ENCODE assay signal across 8 cellular contexts in the genomic region with DNA sequence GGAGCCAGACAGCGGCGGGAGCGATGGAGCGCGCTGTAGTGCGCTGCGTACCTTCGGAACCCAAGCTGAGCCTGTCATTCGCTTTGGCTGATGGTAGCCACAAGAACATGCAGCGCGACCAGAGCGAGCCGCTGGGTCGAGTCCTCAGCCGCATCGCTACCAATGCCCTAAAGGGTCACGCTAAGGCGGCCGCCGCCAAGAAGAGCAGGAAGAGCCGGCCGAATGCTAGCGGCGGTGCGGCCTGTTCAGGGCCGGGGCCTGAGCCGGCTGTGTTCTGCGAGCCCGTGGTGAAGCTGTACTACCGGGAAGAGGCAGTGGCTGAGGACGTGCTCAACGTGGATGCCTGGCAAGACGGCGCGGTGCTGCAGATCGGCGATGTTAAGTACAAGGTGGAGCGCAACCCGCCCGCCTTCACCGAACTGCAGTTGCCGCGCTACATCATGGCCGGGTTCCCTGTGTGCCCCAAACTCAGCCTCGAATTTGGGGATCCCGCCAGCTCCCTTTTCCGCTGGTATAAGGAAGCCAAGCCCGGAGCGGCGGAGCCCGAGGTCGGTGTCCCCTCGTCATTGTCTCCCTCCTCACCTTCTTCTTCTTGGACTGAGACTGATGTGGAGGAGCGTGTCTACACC. TPM values are rescaled to one million over a fixed set of nuclear protein-coding genes. Genes with fewer than 3 reads are reported as not detected.
DNase-seq lines count a peak whose midpoint lies in the region; ATAC-seq, FAIRE-seq and TF ChIP-seq lines count a peak whose summit lies in the region.

No MANE protein-coding gene starts in this region.

- no peak for TF ChIP-seq RAD21 in K562 (CRISPR knock-in tag; conservative IDR thresholded peaks at IDR 0.05 in 1 of 2, IDR thresholded peaks at IDR 0.05 in 1 of 2)

- H3K27me3 ChIP-seq in K562 (ENCODE audit: control insufficient read depth in 2 of 2, insufficient read depth in 2 of 2, low read length in 2 of 2) (no peaks in the 10 kb centered on the region), keratinocyte (ENCODE audit: control insufficient read depth, extremely low read depth, insufficient read depth, low read length) (no peaks in the 10 kb centered on the region)

- TF ChIP-seq CTCF in RWPE1 (conservative IDR thresholded peaks at IDR 0.05; ENCODE audit: low read depth), result no peak
- TF ChIP-seq CTCF in K562 (IDR thresholded peaks at IDR 0.05 in 2 of 3, conservative IDR thresholded peaks at IDR 0.05 in 1 of 3; ENCODE audit: insufficient read depth in 2 of 3, low read depth in 1 of 3, low read length in 3 of 3), result no peak
- TF ChIP-seq CTCF in keratinocyte (optimal IDR thresholded peaks at IDR 0.05 in 1 of 3, IDR thresholded peaks at IDR 0.05 in 1 of 3, conservative IDR thresholded peaks at IDR 0.05 in 1 of 3; ENCODE audit: extremely low read depth in 1 of 3, insufficient read depth in 2 of 3, low read length in 3 of 3), result no peak

- BruUV-seq in K562 (replicated peaks; lab: Mats Ljungman, UMichigan), result no TSS peak

- H3K9me3 ChIP-seq in K562 (replicated peaks; ENCODE audit: control insufficient read depth, insufficient read depth, low read depth, low read length), result peaks cover 6% of the 10 kb centered on the region
- H3K9me3 ChIP-seq in keratinocyte (ENCODE audit: control insufficient read depth, low read depth, low read length), result no peaks in the 10 kb centered on the region

- H3K9me1 ChIP-seq in K562 (ENCODE audit: control insufficient read depth, insufficient read depth, low read length) (no peaks in the 10 kb centered on the region), keratinocyte (ENCODE audit: control insufficient read depth, extremely low read depth, insufficient read depth, low read length) (no peaks in the 10 kb centered on the region)

- ATAC-seq in Right ventricle myocardium inferior (peak; percentile 56), HG02870 (IDR thresholded peaks at IDR 0.05; ENCODE audit: unreplicated experiment) (peak; percentile 29), K562 (peak; percentile 66)

- H4K20me1 ChIP-seq in K562 (replicated peaks; ENCODE audit: control insufficient read depth, insufficient read depth, low read length) (0 out of 2 replicates have a peak, but pooled peaks cover 6% of the 10 kb centered on the region), keratinocyte (ENCODE audit: control insufficient read depth, extremely low read depth, insufficient read depth, low read length) (no peaks in the 10 kb centered on the region)

- H3K4me3 ChIP-seq in K562 (peak overlapping the region; percentile 70), keratinocyte (ENCODE audit: control insufficient read depth in 2 of 3, extremely low read depth in 1 of 3, insufficient read depth in 2 of 3, low read depth in 1 of 3, low read length in 3 of 3) (peak overlapping the region; percentile 75 to 79 (median 75))

- DNase-seq in Right ventricle myocardium inferior (ENCODE audit: missing footprints) (no peak), cardiac septum (ENCODE audit: low spot score) (no peak), RWPE1 (ENCODE audit: low spot score) (no peak), K562 (ENCODE audit: extremely low read depth in 1 of 4, low spot score in 3 of 4) (peak in 3 of 4 experiments; percentile 19 to 26 (median 26)), keratinocyte (ENCODE audit: low read depth, low spot score) (no peak), SIG-M5 (lab: John Stamatoyannopoulos, UW) (no peak)
- DNase-seq in stimulated activated CD4-positive, alpha-beta T cell treated with anti-CD3 and anti-CD28 coated beads, Interleukin-4, amount 100 ng/mL, for 48 hours (ENCODE audit: low read depth in 2 of 2), result peak; percentile 16 to 26

- H3K79me2 ChIP-seq in K562 (ENCODE audit: control insufficient read depth, insufficient read depth, low read length) (peaks cover 48% of the 10 kb centered on the region), keratinocyte (ENCODE audit: control insufficient read depth, insufficient read depth, low read length) (peaks cover 44% of the 10 kb centered on the region)

- peak; percentile 1 for TF ChIP-seq POLR2A in K562 (conservative IDR thresholded peaks at IDR 0.05)

- in situ Hi-C loops in K562 (cut with MboI), result no loop called here

- H3K4me1 ChIP-seq in K562 (replicated peaks in 1 of 2; ENCODE audit: control insufficient read depth in 2 of 2, insufficient read depth in 2 of 2, low read length in 2 of 2) (peaks cover 10 to 26% of the 10 kb centered on the region in 2 experiments; a peak in 4 of 5 replicates), keratinocyte (ENCODE audit: control insufficient read depth, extremely low read depth, insufficient read depth, low read length) (peaks cover 5% of the 10 kb centered on the region)

- H2AFZ ChIP-seq in K562 (ENCODE audit: low read depth, low read length), result peak overlapping the region; percentile 100
- peak overlapping the region; percentile 99 for H2AFZ ChIP-seq in keratinocyte (ENCODE audit: control insufficient read depth, low read length)

- CTCF ChIA-PET in RWPE1 (lab: Yijun Ruan, JAX), result no interaction called here
- CTCF ChIA-PET in K562 (lab: Yijun Ruan, JAX; ENCODE audit: low intra/inter-chr PET ratio), result no interaction called here

- intact Hi-C loops in Right ventricle myocardium inferior (cut with DNase I) (loop anchor here (2.0 kb wide), 1 partner anchor 40 kb away; the partner anchor contains the start of gene ARF4), cardiac septum (cut with DNase I) (loop anchor here (1.0 to 10.0 kb wide), 4 partner anchors 41 to 392 kb away; partner anchors contain the start of genes ARF4, DENND6A, IL17RD and SLMAP), K562 (cut with micrococcal nuclease) (loop anchor here (2.0 kb wide), 1 partner anchor 40 kb away; the partner anchor contains the start of gene ARF4)

- POLR2A ChIA-PET in RWPE1 (lab: Yijun Ruan, JAX; ENCODE audit: low non-redundant PET), result no interaction called here
- POLR2A ChIA-PET in K562 (lab: Yijun Ruan, JAX), result interaction anchor here (0.6 to 2.0 kb wide), 5 partner anchors 9 to 378 kb away, joined by 3 to 7 read pairs (median 3); partner anchors contain the start of gene ARF4

- no peak for TF ChIP-seq EP300 in K562 (IDR thresholded peaks at IDR 0.05; ENCODE audit: low read length)

- H3K4me2 ChIP-seq in K562 (ENCODE audit: insufficient read depth, low read length), result peak overlapping the region; percentile 94
- H3K4me2 ChIP-seq in keratinocyte (ENCODE audit: control insufficient read depth, extremely low read depth, insufficient read depth, low read depth, low read length), result peak overlapping the region; percentile 71

- H3K36me3 ChIP-seq in K562 (ENCODE audit: control insufficient read depth, insufficient read depth, low read length) (peaks cover 22% of the 10 kb centered on the region), keratinocyte (ENCODE audit: control insufficient read depth in 2 of 2, extremely low read depth in 1 of 2, insufficient read depth in 2 of 2, low read length in 2 of 2) (peaks cover 2 to 8% of the 10 kb centered on the region in 2 experiments)

- H3K27ac ChIP-seq in RWPE1 (peak overlapping the region; percentile 84), K562 (ENCODE audit: extremely low read depth, low read depth, low read length) (peak overlapping the region; percentile 99), keratinocyte (ENCODE audit: control insufficient read depth, insufficient read depth, low read length) (peak overlapping the region; percentile 99)

- FAIRE-seq in K562 (lab: Jason Lieb, UNC), result no peak
- FAIRE-seq in keratinocyte (lab: Jason Lieb, UNC), result no peak

- WGBS in K562 (ENCODE audit: insufficient coverage, low coverage, missing lambda C conversion rate), result under 1% methylated on average over 38 of the region's 54 CpGs

- H3K9ac ChIP-seq in K562 (ENCODE audit: insufficient read depth in 1 of 2, low read depth in 2 of 2, low read length in 2 of 2) (peak overlapping the region; percentile 91 to 98), keratinocyte (ENCODE audit: control insufficient read depth, extremely low read depth, insufficient read depth, low read length) (peak overlapping the region; percentile 92)

- dilution Hi-C loops in keratinocyte (cut with MboI; ENCODE audit: extremely low pct_ligation_motif_present, low sequenced_read_pairs), result no loop called here

RNA-seq across cellular contexts. Expression of gene PDE12, which starts 0.5 kb away (rescaled TPM):
- total RNA-seq in Right ventricle myocardium inferior (10.3 TPM), cardiac septum (14.7 TPM), K562 (2014; rRNA removed) (11.0 and 15.7 TPM in 2 replicates), K562 (2014; rRNA removed; fragmentation: Illumina TruSeq; extraction: Trizol) (9.0 and 9.2 TPM in 2 replicates), K562 (2015; rRNA removed; fragmentation: Illumina TruSeq; extraction: Trizol) (9.3 and 10.4 TPM in 2 replicates), K562 (2021) (19.9 and 20.5 TPM in 2 replicates)
- 14.4 and 19.3 TPM in 2 replicates for total RNA-seq in K562 (2011; cell fraction: chromatin; rRNA removed; ENCODE audit: low replicate concordance)
- total RNA-seq in K562 (2011; cell fraction: nucleolus; rRNA removed), result 14.3 and 16.8 TPM in 2 replicates
- 14.1 and 18.1 TPM in 2 replicates for total RNA-seq in K562 (2011; cell fraction: nucleoplasm; rRNA removed)
- polyA plus RNA-seq in K562 (2011; rRNA removed) (10.2 and 10.4 TPM in 2 replicates), K562 (2014; fragmentation: Illumina TruSeq; extraction: Trizol) (7.8 and 9.3 TPM in 2 replicates), K562 (2014; fragmentation: Nextera tagmentation; extraction: Ambion mirVana) (1 to 10 TPM; 2.1 to 8.0 TPM), K562 (2014; rRNA removed) (8.5 and 10.0 TPM in 2 replicates), keratinocyte (14.9 to 15.5 TPM (median 15.2 TPM) in 3 replicates)
- polyA plus RNA-seq in K562 (2011; cell fraction: cytosol; rRNA removed), result 9.9 and 17.4 TPM in 2 replicates
- 5.6 and 8.0 TPM in 2 replicates for polyA plus RNA-seq in K562 (2011; cell fraction: nucleus; rRNA removed)
- polyA plus RNA-seq in K562 (2012), result 9.1 and 9.3 TPM in 2 replicates
- polyA minus RNA-seq in K562 (2011; rRNA and poly(A)+ RNA removed), result 20.0 and 22.5 TPM in 2 replicates
- polyA minus RNA-seq in K562 (2011; cell fraction: cytosol; rRNA and poly(A)+ RNA removed), result 20.6 and 21.3 TPM in 2 replicates
- polyA minus RNA-seq in K562 (2011; cell fraction: nucleus; rRNA and poly(A)+ RNA removed), result 10.1 and 15.4 TPM in 2 replicates
- 3.7 TPM for polyA plus RNA-seq in keratinocyte (2011; ENCODE audit: low read depth)
- 10.9 and 11.7 TPM in 2 replicates for polyA plus RNA-seq in keratinocyte (2011; cell fraction: cytosol; rRNA removed)
- polyA plus RNA-seq in keratinocyte (2011; cell fraction: nucleus; rRNA removed), result 14.8 and 16.8 TPM in 2 replicates
- 10.0 and 14.9 TPM in 2 replicates for polyA plus RNA-seq in keratinocyte (2012; ENCODE audit: low replicate concordance)
- 34.3 to 42.3 TPM (median 36.5 TPM) in 3 replicates for polyA minus RNA-seq in keratinocyte
- polyA minus RNA-seq in keratinocyte (2011; cell fraction: cytosol; rRNA and poly(A)+ RNA removed), result 23.4 TPM
- 21.7 and 29.1 TPM in 2 replicates for polyA minus RNA-seq in keratinocyte (2011; cell fraction: nucleus; rRNA and poly(A)+ RNA removed)

RNA-seq across cellular contexts. Expression of gene DNAH12, which starts 12.4 kb away (rescaled TPM):
- not detected for total RNA-seq in Right ventricle myocardium inferior
- 0.22 TPM for total RNA-seq in cardiac septum
- total RNA-seq in K562 (2011; cell fraction: chromatin; rRNA removed; ENCODE audit: low replicate concordance), result 0.07 and 0.37 TPM in 2 replicates
- 0.17 TPM in 1 of 2 replicates, not detected in the other for total RNA-seq in K562 (2011; cell fraction: nucleolus; rRNA removed)
- 0.07 and 0.08 TPM in 2 replicates for total RNA-seq in K562 (2011; cell fraction: nucleoplasm; rRNA removed)
- total RNA-seq in K562 (2014; rRNA removed), result not detected in 2 replicates
- 0.03 and 0.04 TPM in 2 replicates for total RNA-seq in K562 (2014; rRNA removed; fragmentation: Illumina TruSeq; extraction: Trizol)
- 0.04 TPM in 1 of 2 replicates, not detected in the other for total RNA-seq in K562 (2015; rRNA removed; fragmentation: Illumina TruSeq; extraction: Trizol)
- not detected in 2 replicates for total RNA-seq in K562 (2021)
- 0.01 and 0.03 TPM in 2 replicates for polyA plus RNA-seq in K562 (2011; rRNA removed)
- under 0.01 TPM in 1 of 2 replicates, not detected in the other for polyA plus RNA-seq in K562 (2011; cell fraction: cytosol; rRNA removed)
- polyA plus RNA-seq in K562 (2011; cell fraction: nucleus; rRNA removed), result 0.01 TPM in 1 of 2 replicates, not detected in the other
- polyA plus RNA-seq in K562 (2012), result 0.07 and 0.36 TPM in 2 replicates
- polyA plus RNA-seq in K562 (2014; fragmentation: Illumina TruSeq; extraction: Trizol), result 0.01 TPM in 1 of 2 replicates, not detected in the other
- not detected for polyA plus RNA-seq in K562 (2014; fragmentation: Nextera tagmentation; extraction: Ambion mirVana)
- polyA plus RNA-seq in K562 (2014; rRNA removed), result 0.01 TPM in 1 of 2 replicates, not detected in the other
- polyA minus RNA-seq in K562 (2011; rRNA and poly(A)+ RNA removed), result 0.06 and 0.11 TPM in 2 replicates
- not detected in 2 replicates for polyA minus RNA-seq in K562 (2011; cell fraction: cytosol; rRNA and poly(A)+ RNA removed)
- polyA minus RNA-seq in K562 (2011; cell fraction: nucleus; rRNA and poly(A)+ RNA removed), result under 0.01 and 0.13 TPM in 2 replicates
- 0.10 TPM in 1 of 3 replicates, not detected in the others for polyA plus RNA-seq in keratinocyte
- polyA plus RNA-seq in keratinocyte (2011; ENCODE audit: low read depth), result 0.31 TPM
- 0.05 TPM in 1 of 2 replicates, not detected in the other for polyA plus RNA-seq in keratinocyte (2011; cell fraction: cytosol; rRNA removed)
- polyA plus RNA-seq in keratinocyte (2011; cell fraction: nucleus; rRNA removed), result 0.21 and 0.31 TPM in 2 replicates
- 0.08 TPM in 1 of 2 replicates, not detected in the other for polyA plus RNA-seq in keratinocyte (2012; ENCODE audit: low replicate concordance)
- 0.03 TPM in 2 of 3 replicates, not detected in the other for polyA minus RNA-seq in keratinocyte
- not detected for polyA minus RNA-seq in keratinocyte (2011; cell fraction: cytosol; rRNA and poly(A)+ RNA removed)
- polyA minus RNA-seq in keratinocyte (2011; cell fraction: nucleus; rRNA and poly(A)+ RNA removed), result 0.08 and 0.11 TPM in 2 replicates

RNA-seq across cellular contexts. Expression of gene ARF4, which starts 40.6 kb away (rescaled TPM):
- 66.4 TPM for total RNA-seq in Right ventricle myocardium inferior
- total RNA-seq in cardiac septum, result 103 TPM
- total RNA-seq in K562 (2011; cell fraction: chromatin; rRNA removed; ENCODE audit: low replicate concordance), result 45.0 and 68.9 TPM in 2 replicates
- total RNA-seq in K562 (2011; cell fraction: nucleolus; rRNA removed), result 61.5 and 90.7 TPM in 2 replicates
- 64.5 and 107 TPM in 2 replicates for total RNA-seq in K562 (2011; cell fraction: nucleoplasm; rRNA removed)
- total RNA-seq in K562 (2014; rRNA removed), result 41.1 and 59.1 TPM in 2 replicates
- total RNA-seq in K562 (2014; rRNA removed; fragmentation: Illumina TruSeq; extraction: Trizol), result 83.8 and 93.5 TPM in 2 replicates
- 72.2 and 72.4 TPM in 2 replicates for total RNA-seq in K562 (2015; rRNA removed; fragmentation: Illumina TruSeq; extraction: Trizol)
- total RNA-seq in K562 (2021), result 65.1 and 70.4 TPM in 2 replicates
- polyA plus RNA-seq in K562 (2011; rRNA removed), result 151 and 172 TPM in 2 replicates
- polyA plus RNA-seq in K562 (2011; cell fraction: cytosol; rRNA removed), result 115 and 117 TPM in 2 replicates
- polyA plus RNA-seq in K562 (2011; cell fraction: nucleus; rRNA removed), result 84.7 TPM in 2 replicates
- 87.8 and 109 TPM in 2 replicates for polyA plus RNA-seq in K562 (2012)
- 114 and 142 TPM in 2 replicates for polyA plus RNA-seq in K562 (2014; fragmentation: Illumina TruSeq; extraction: Trizol)
- 100 to 1,000 TPM; 226 to 273 TPM for polyA plus RNA-seq in K562 (2014; fragmentation: Nextera tagmentation; extraction: Ambion mirVana)
- 82.0 and 95.2 TPM in 2 replicates for polyA plus RNA-seq in K562 (2014; rRNA removed)
- polyA minus RNA-seq in K562 (2011; rRNA and poly(A)+ RNA removed), result 98.6 and 98.8 TPM in 2 replicates
- 39.0 and 55.6 TPM in 2 replicates for polyA minus RNA-seq in K562 (2011; cell fraction: cytosol; rRNA and poly(A)+ RNA removed)
- polyA minus RNA-seq in K562 (2011; cell fraction: nucleus; rRNA and poly(A)+ RNA removed), result 47.4 and 61.6 TPM in 2 replicates
- polyA plus RNA-seq in keratinocyte, result 236 to 344 TPM (median 277 TPM) in 3 replicates
- 198 TPM for polyA plus RNA-seq in keratinocyte (2011; ENCODE audit: low read depth)
- polyA plus RNA-seq in keratinocyte (2011; cell fraction: cytosol; rRNA removed), result 250 and 463 TPM in 2 replicates
- 219 and 277 TPM in 2 replicates for polyA plus RNA-seq in keratinocyte (2011; cell fraction: nucleus; rRNA removed)
- polyA plus RNA-seq in keratinocyte (2012; ENCODE audit: low replicate concordance), result 148 and 232 TPM in 2 replicates
- 224 to 383 TPM (median 355 TPM) in 3 replicates for polyA minus RNA-seq in keratinocyte
- polyA minus RNA-seq in keratinocyte (2011; cell fraction: cytosol; rRNA and poly(A)+ RNA removed), result 159 TPM
- 129 and 169 TPM in 2 replicates for polyA minus RNA-seq in keratinocyte (2011; cell fraction: nucleus; rRNA and poly(A)+ RNA removed)

Comparison
In these comparisons a context has a peak if more than half of its experiments do, and no peak if none do; other contexts are left out.
1. DNase-seq: peak in K562 (3 of 4) and stimulated activated CD4-positive, alpha-beta T cell treated with anti-CD3 and anti-CD28 coated beads, Interleukin-4, amount 100 ng/mL, for 48 hours (2 of 2); none in Right ventricle myocardium inferior (single experiment), cardiac septum (single experiment), RWPE1 (single experiment), keratinocyte (single experiment) and SIG-M5 (single experiment).
2. Peak in every context shown above with its lines, with median percentiles within 50 percentile points of each other: ATAC-seq and H3K27ac ChIP-seq.